Comparison of ENCODE assay signal across 16 cellular contexts in the genomic region with DNA sequence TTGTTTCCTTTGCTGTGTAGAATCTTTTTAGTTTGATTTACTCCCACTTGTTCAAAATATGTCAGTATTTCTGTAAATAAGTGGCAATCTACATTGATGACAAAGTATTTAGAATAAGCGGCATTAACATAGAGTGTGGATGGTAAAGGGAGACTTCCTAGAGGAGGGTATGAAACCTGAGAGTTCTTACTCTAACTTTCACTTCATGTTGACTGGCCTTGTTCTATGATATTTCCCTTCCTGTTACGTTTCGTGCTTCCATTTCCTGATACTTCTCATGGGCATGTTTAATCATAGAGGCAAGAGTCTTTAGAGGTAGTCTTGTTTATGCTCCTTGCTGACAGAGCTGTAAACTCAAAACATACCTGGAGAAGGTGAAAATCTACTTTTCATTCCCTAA.
DNase-seq lines count a peak whose midpoint lies in the region; ATAC-seq and TF ChIP-seq lines count a peak whose summit lies in the region.
"Had no signal": no experiment of that assay in that cellular context is flagged by ENCODE, and none has a peak within 500 bp of the region (broad histone marks: within the 10 kb centered on the region; RNA-seq: fewer than 3 reads in every experiment).

No MANE protein-coding gene starts in this region.

- no peak for TF ChIP-seq CTCF in MM.1S (IDR thresholded peaks at IDR 0.05; ENCODE audit: low read length)

- H3K27ac ChIP-seq in MM.1S (ENCODE audit: low read length), result no peak overlapping the region
- H3K27ac ChIP-seq: BLaER1, tibial nerve had no signal

- DNase-seq in MM.1S (peak; percentile 50), globus pallidus (ENCODE audit: low spot score) (no peak), posterior vena cava (ENCODE audit: low spot score) (no peak), NCI-H2227 (lab: John Stamatoyannopoulos, UW; ENCODE audit: unreplicated experiment) (no peak), NCI-H446 (lab: John Stamatoyannopoulos, UW) (no peak)
- DNase-seq: GF-D8; GOT3; naive thymus-derived CD4-positive, alpha-beta T cell; SHP77 had no signal

- H3K9ac ChIP-seq in MM.1S (ENCODE audit: low read length), result no peak overlapping the region
- H3K9ac ChIP-seq: BLaER1 had no signal

- no peaks in the 10 kb centered on the region for H3K36me3 ChIP-seq in MM.1S (replicated peaks; ENCODE audit: insufficient read depth, low read length)
- H3K36me3 ChIP-seq: BLaER1, tibial nerve had no signal

- no peaks in the 10 kb centered on the region for H3K27me3 ChIP-seq in MM.1S (replicated peaks; ENCODE audit: insufficient read depth, low read length)
- H3K27me3 ChIP-seq: BLaER1, tibial nerve had no signal

- H3K4me3 ChIP-seq in MM.1S (ENCODE audit: low read length), result no peak overlapping the region
- H3K4me3 ChIP-seq: BLaER1, K562, tibial nerve had no signal

- no peak overlapping the region for H2AFZ ChIP-seq in MM.1S (ENCODE audit: low read length)

- peak overlapping the region; percentile 34; the same call in 1 of the 2 replicates for H3K4me2 ChIP-seq in MM.1S (ENCODE audit: low read depth, low read length)
- H3K4me2 ChIP-seq: BLaER1 had no signal

- no peaks in the 10 kb centered on the region for H3K9me3 ChIP-seq in MM.1S (replicated peaks; ENCODE audit: insufficient read depth, low read length)
- H3K9me3 ChIP-seq: BLaER1, tibial nerve had no signal

- H3K4me1 ChIP-seq in MM.1S (ENCODE audit: low read length), result peaks cover 8% of the 10 kb centered on the region
- H3K4me1 ChIP-seq: BLaER1, tibial nerve had no signal

- H3K9me2 ChIP-seq in MM.1S (replicated peaks; ENCODE audit: insufficient read depth, low read length), result no peaks in the 10 kb centered on the region

- no peaks in the 10 kb centered on the region for H4K20me1 ChIP-seq in MM.1S (ENCODE audit: insufficient read depth, low read length)
- H4K20me1 ChIP-seq: BLaER1 had no signal

- no peak for TF ChIP-seq POLR2A in GM18505 (IDR thresholded peaks at IDR 0.05; ENCODE audit: borderline replicate concordance, extremely low read depth, insufficient read depth, insufficient read length)

- H3F3A ChIP-seq in MM.1S (ENCODE audit: insufficient read depth, low read length), result no peaks in the 10 kb centered on the region

- intact Hi-C loops in posterior vena cava (cut with DNase I), result loop anchor here in 1 of 2 donors (10.0 kb wide), 1 partner anchor 1162 kb away; no protein-coding TSS in a partner anchor

- no peaks in the 10 kb centered on the region for H3K79me2 ChIP-seq in MM.1S (ENCODE audit: low read length)

- ATAC-seq in GM18505 (IDR thresholded peaks at IDR 0.05; ENCODE audit: unreplicated experiment), result peak; percentile 97
- peak; percentile 98 for ATAC-seq in GM21367 (IDR thresholded peaks at IDR 0.05; ENCODE audit: unreplicated experiment)
- ATAC-seq in HG02981 (IDR thresholded peaks at IDR 0.05; ENCODE audit: unreplicated experiment), result peak; percentile 86
- ATAC-seq: K562; naive thymus-derived CD4-positive, alpha-beta T cell; WTC11 had no signal
